In the genomic region with DNA sequence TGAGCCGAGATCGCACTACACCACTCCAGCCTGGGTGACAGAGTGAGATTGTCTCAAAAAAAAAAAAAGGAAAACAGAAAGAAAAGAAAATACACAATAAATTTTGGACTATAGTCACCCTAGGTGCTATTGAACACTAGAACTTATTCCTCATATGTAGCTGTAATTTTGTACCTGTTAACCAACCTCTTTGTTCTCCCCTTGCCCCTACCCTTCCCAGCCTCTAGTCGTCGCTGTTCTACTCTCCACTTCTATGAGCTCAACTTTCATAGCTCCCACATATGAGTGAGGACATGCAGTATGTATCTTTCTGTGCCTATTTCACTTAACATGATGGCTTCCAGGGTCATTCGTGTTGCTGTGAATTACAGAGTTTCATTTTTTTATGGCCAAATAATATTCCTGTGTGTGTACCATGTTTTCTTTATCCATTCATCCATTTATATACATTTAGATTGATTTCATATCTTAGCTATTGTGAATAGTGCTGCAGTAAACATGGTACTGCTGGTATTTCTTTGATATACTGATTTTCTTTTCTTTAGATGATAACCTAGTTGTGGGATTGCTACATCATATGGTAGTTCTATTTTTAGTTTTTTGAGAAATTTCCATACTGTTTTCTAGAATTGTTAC, we compare ENCODE assay signal across 8 cellular contexts. TPM values are rescaled to one million over a fixed set of nuclear protein-coding genes. Genes with fewer than 3 reads are reported as not detected.
DNase-seq lines count a peak whose midpoint lies in the region; ATAC-seq and TF ChIP-seq lines count a peak whose summit lies in the region.

No MANE protein-coding gene starts in this region.

- H3K27ac ChIP-seq in SJCRH30: no peak overlapping the region

- no peak overlapping the region for H3K4me3 ChIP-seq in SJCRH30
- H3K4me3 ChIP-seq in mucosa of descending colon: no peak overlapping the region

- no peaks in the 10 kb centered on the region for H3K9me3 ChIP-seq in SJCRH30 (replicated peaks)
- no peaks in the 10 kb centered on the region for H3K9me3 ChIP-seq in mucosa of descending colon

- peak; percentile 56 for TF ChIP-seq CTCF in mucosa of descending colon (IDR thresholded peaks at IDR 0.05)

- DNase-seq in EH (ENCODE audit: low read depth) (peak; percentile 57), HuH-7 (ENCODE audit: low spot score) (peak; percentile 41), SJCRH30 (peak; percentile 13 to 49), dermis blood vessel endothelial cell (peak; percentile 81), mucosa of descending colon (peak in 1 of 3 donors; percentile 48)

- H3K27me3 ChIP-seq in SJCRH30: no peaks in the 10 kb centered on the region

- H3K4me1 ChIP-seq in SJCRH30: no peaks in the 10 kb centered on the region
- no peaks in the 10 kb centered on the region for H3K4me1 ChIP-seq in mucosa of descending colon (ENCODE audit: low read depth)

- intact Hi-C loops in mucosa of descending colon (cut with DNase I, micrococcal nuclease): loop anchor here in 1 of 2 donors (10.0 kb wide), 1 partner anchor 301 kb away; a partner anchor contains a TSS

- ATAC-seq in mucosa of descending colon (peak; percentile 87), GM18868 (IDR thresholded peaks at IDR 0.05; ENCODE audit: unreplicated experiment) (no peak), GM18517 (IDR thresholded peaks at IDR 0.05; ENCODE audit: unreplicated experiment) (no peak), HG02610 (IDR thresholded peaks at IDR 0.05; ENCODE audit: unreplicated experiment) (no peak)

- peaks cover 17% of the 10 kb centered on the region; the same call in 1 of the 2 replicates for H3K36me3 ChIP-seq in SJCRH30
- no peaks in the 10 kb centered on the region for H3K36me3 ChIP-seq in mucosa of descending colon (ENCODE audit: low read depth)

RNA-seq across cellular contexts. Expression of a gene that starts 28.3 kb away (rescaled TPM):
- total RNA-seq in SJCRH30 (2014; rRNA removed; shearing (Covaris generic)): 18.8 and 20.8 TPM in 2 replicates
- total RNA-seq in dermis blood vessel endothelial cell: 36.4 and 50.3 TPM in 2 replicates
- 10 to 100 TPM; 47.2 to 61.7 (median 61.4) TPM for total RNA-seq in mucosa of descending colon
